In the genomic region with DNA sequence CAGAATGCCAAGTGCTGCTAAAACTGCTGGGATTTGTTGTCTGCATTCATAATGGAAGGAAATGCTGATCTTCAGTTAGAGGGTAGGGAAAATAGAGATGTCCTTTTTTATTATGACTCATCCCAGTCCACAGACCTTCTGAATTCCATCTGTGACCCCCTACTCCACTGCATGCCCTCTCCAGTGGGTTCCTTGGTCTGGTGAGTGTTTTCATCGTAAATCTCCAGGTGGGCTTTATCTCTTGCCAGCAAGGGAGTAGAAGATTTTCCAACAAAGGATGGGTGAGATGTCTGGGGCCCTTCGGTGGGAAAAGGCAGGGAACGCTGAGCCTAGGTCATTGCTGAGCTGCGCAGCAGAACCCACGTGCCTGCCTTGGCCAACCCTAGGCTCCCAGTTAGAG, we compare ENCODE assay signal across 28 cellular contexts.
"Had no signal": no experiment of that assay in that cellular context is flagged by ENCODE, and none has a peak within 500 bp of the region (broad histone marks: within the 10 kb centered on the region; RNA-seq: fewer than 3 reads in every experiment).

No MANE protein-coding gene starts in this region.

- H3K9me3 ChIP-seq: ascending aorta, Peyer's patch had no signal

- H3K27ac ChIP-seq: ascending aorta, cardiac muscle cell, Peyer's patch, WERI-Rb-1 had no signal

- ATAC-seq: activated CD8-positive, alpha-beta T cell treated with anti-CD3 and anti-CD28 coated beads for 36 hours; activated T-cell treated with anti-CD3 and anti-CD28 coated beads, Interleukin-2, amount 50 U/mL, for 72 hours; activated T-helper 17 cell treated with anti-CD3 and anti-CD28 coated beads, Interleukin-2, amount 50 U/mL, for 72 hours; PC-3; Right ventricle myocardium inferior had no signal

- H3K4me1 ChIP-seq: ascending aorta had no signal

- H3K36me3 ChIP-seq: ascending aorta, cardiac muscle cell, Peyer's patch, WERI-Rb-1 had no signal

- H3K4me3 ChIP-seq: ascending aorta, cardiac muscle cell, Peyer's patch had no signal

- H3K27me3 ChIP-seq: ascending aorta, cardiac muscle cell, Peyer's patch had no signal

- DNase-seq: activated CD4-positive, alpha-beta T cell treated with anti-CD3 and anti-CD28 coated beads for 1 hour; activated CD4-positive, alpha-beta T cell treated with anti-CD3 and anti-CD28 coated beads, Interleukin-2, amount 10 ng/mL, durations not matched to agents 24 days and 14 days; activated CD4-positive, alpha-beta T cell treated with anti-CD3 and anti-CD28 coated beads, Interleukin-2, amount 50 U/mL, for 4 hours; activated CD4-positive, CD25-positive, alpha-beta regulatory T cell; activated effector memory CD4-positive, alpha-beta T cell treated with anti-CD3 and anti-CD28 coated beads, Interleukin-2, amount 50 U/mL, for 16 hours; activated naive CD4-positive, alpha-beta T cell; activated naive CD4-positive, alpha-beta T cell treated with anti-CD3 and anti-CD28 coated beads, Interleukin-2, amount 50 U/mL, for 16 hours; activated naive CD8-positive, alpha-beta T cell treated with anti-CD3 and anti-CD28 coated beads for 36 hours; activated T-cell treated with anti-CD3 and anti-CD28 coated beads, Interleukin-2, amount 50 U/mL, for 1 hour; activated T-cell treated with anti-CD3 and anti-CD28 coated beads, Interleukin-2, amount 50 U/mL, for 72 hours; NCI-H1092 treated with DMSO at 0.1 percent for 48 hours; NCI-H1417; NCI-H187 treated with DMSO at 0.1 percent for 48 hours; NCI-H2081 treated with DMSO at 0.1 percent for 48 hours; NCI-H226; NCI-H446 treated with DMSO at 0.1 percent for 48 hours; NCI-H69; NK-92 treated with Interleukin-12 subunit alpha and Interleukin-12 subunit beta, amount 100 ng/mL, for 24 hours; PC-3; RPMI8226; T1000 had no signal
